Comparison of ENCODE assay signal across 30 cellular contexts in the genomic region with DNA sequence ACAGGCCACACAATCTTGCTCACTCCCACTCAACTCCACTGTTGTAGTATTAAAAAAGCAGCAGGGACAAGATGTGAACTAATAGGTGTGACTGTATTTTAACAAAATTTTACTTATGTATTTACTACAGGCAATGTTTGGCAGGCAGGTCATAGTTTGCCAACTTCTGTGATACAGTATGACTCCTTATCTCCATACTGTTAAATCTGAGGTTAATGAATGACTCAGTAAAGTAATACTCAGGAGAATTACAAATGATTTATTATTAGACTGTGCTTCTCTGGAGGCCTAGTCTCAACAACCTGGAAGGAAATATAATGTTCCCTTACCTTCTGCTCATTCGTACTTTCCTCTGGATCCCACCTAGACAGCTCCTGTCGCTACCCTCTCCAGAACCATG.
A peak's percentile ranks its signal among the peaks of the same experiment; 100 is the strongest.
DNase-seq lines count a peak whose midpoint lies in the region; ATAC-seq and TF ChIP-seq lines count a peak whose summit lies in the region.
"Had no signal": no experiment of that assay in that cellular context is flagged by ENCODE, and none has a peak within 500 bp of the region (broad histone marks: within the 10 kb centered on the region; RNA-seq: fewer than 3 reads in every experiment).

No MANE protein-coding gene starts in this region.

- peaks cover 3% of the 10 kb centered on the region for H3K9me3 ChIP-seq in RWPE2 (ENCODE audit: severe bottlenecking)

- no peaks in the 10 kb centered on the region for H3K36me3 ChIP-seq in RWPE2 (ENCODE audit: low read depth)
- H3K36me3 ChIP-seq: cardiac muscle cell, neutrophil had no signal

- peak; percentile 27; the same call in 1 of the 3 replicates for ATAC-seq in RWPE2 (ENCODE audit: low read depth)
- no peak for ATAC-seq in GM19035 (IDR thresholded peaks at IDR 0.05; ENCODE audit: unreplicated experiment)
- ATAC-seq: CD8-positive, alpha-beta T cell; psoas muscle; stimulated activated memory B cell treated with anti-CD40 and anti-IgM and Interleukin-4, amounts not matched to agents 10 μg/mL and 1 μg/mL and 100 μg/mL, for 72 hours had no signal

- peaks cover 18% of the 10 kb centered on the region for H3K4me1 Mint-ChIP-seq in mesothelial cell of epicardium
- H3K4me1 Mint-ChIP-seq: activated CD4-positive, alpha-beta memory T cell treated with anti-CD3 and anti-CD28 coated beads, Interleukin-2, amount 10 ng/mL, durations not matched to agents 7 days and 5 days; B cell; stimulated activated memory B cell treated with anti-CD40 and anti-IgM and Interleukin-4, amounts not matched to agents 10 μg/mL and 1 μg/mL and 100 μg/mL, for 72 hours had no signal

- DNase-seq in EH (ENCODE audit: low read depth) (peak; percentile 15), RWPE2 (ENCODE audit: low spot score) (no peak), epithelial cell of proximal tubule (ENCODE audit: low read depth) (peak; percentile 4), mesothelial cell of epicardium (ENCODE audit: low spot score in 2 of 2, unreplicated experiment in 2 of 2) (no peak), AG20443 (ENCODE audit: low spot score) (no peak), GM03348 (ENCODE audit: low spot score) (no peak)
- no peak for DNase-seq in activated effector memory CD4-positive, alpha-beta T cell treated with anti-CD3 and anti-CD28 coated beads, Interleukin-2, amount 50 U/mL, for 16 hours
- DNase-seq: activated CD4-positive, alpha-beta memory T cell treated with anti-CD3 and anti-CD28 coated beads, Interleukin-2, amount 10 ng/mL, durations not matched to agents 7 days and 5 days; activated CD8-positive, alpha-beta memory T cell treated with anti-CD3 and anti-CD28 coated beads, Interleukin-2, amount 50 U/mL, for 48 hours; activated naive CD4-positive, alpha-beta T cell treated with anti-CD3 and anti-CD28 coated beads for 36 hours; amygdala; CD8-positive, alpha-beta T cell; effector CD4-positive, alpha-beta T cell; EL; foreskin fibroblast; GM23248; mesenchymal stem cell; MV-4-11; NCI-H1436 treated with DMSO at 0.1 percent for 48 hours; NCI-H345; NCI-H69; psoas muscle; SHP77 treated with DMSO at 0.1 percent for 48 hours; substantia nigra had no signal

- H3K27ac ChIP-seq in RWPE2 (ENCODE audit: poor library complexity, severe bottlenecking): no peak overlapping the region
- H3K27ac ChIP-seq: cardiac muscle cell, GM23248, neutrophil, psoas muscle had no signal

- H3K4me1 ChIP-seq in RWPE2 (ENCODE audit: insufficient read depth, poor library complexity, severe bottlenecking): peaks cover 8% of the 10 kb centered on the region
- H3K4me1 ChIP-seq: psoas muscle had no signal

- TF ChIP-seq CTCF in RWPE2 (IDR thresholded peaks at IDR 0.05; ENCODE audit: poor library complexity, severe bottlenecking) (no peak), epithelial cell of proximal tubule (conservative IDR thresholded peaks at IDR 0.05; ENCODE audit: low read depth, low read length) (no peak), mesothelial cell of epicardium (IDR thresholded peaks at IDR 0.05; ENCODE audit: unreplicated experiment) (no peak)

- H3K9me3 Mint-ChIP-seq in mesothelial cell of epicardium: peaks cover 34% of the 10 kb centered on the region

- H3K27ac Mint-ChIP-seq in mesothelial cell of epicardium: peak overlapping the region; percentile 39
- H3K27ac Mint-ChIP-seq: activated CD4-positive, alpha-beta memory T cell treated with anti-CD3 and anti-CD28 coated beads, Interleukin-2, amount 10 ng/mL, durations not matched to agents 7 days and 5 days; activated naive CD4-positive, alpha-beta T cell treated with anti-CD3 and anti-CD28 coated beads for 36 hours; activated T-helper 1 cell treated with anti-CD3 and anti-CD28 coated beads, Interleukin-12 subunit alpha, Interleukin-12 subunit beta, Interleukin-2, Interleukin-4 antibody, amounts not matched to agents 30 ng/mL and 10 ng/mL and 1 ng/mL, durations not matched to agents 14 hours and 24 hours and 36 hours; B cell; CD8-positive, alpha-beta T cell; stimulated activated memory B cell treated with anti-CD40 and anti-IgM and Interleukin-4, amounts not matched to agents 10 μg/mL and 1 μg/mL and 100 μg/mL, for 72 hours had no signal

- no peaks in the 10 kb centered on the region for H3K27me3 ChIP-seq in RWPE2 (ENCODE audit: insufficient read depth, poor library complexity, severe bottlenecking)
- H3K27me3 ChIP-seq: cardiac muscle cell, neutrophil had no signal

- H3K4me3 ChIP-seq in RWPE2 (ENCODE audit: severe bottlenecking) (no peak overlapping the region), epithelial cell of proximal tubule (ENCODE audit: low read depth, low read length) (no peak overlapping the region)
- H3K4me3 ChIP-seq: cardiac muscle cell, GM23248, psoas muscle had no signal

- no peaks in the 10 kb centered on the region for H3K27me3 Mint-ChIP-seq in mesothelial cell of epicardium (ENCODE audit: low read depth)
- H3K27me3 Mint-ChIP-seq: activated CD4-positive, alpha-beta memory T cell treated with anti-CD3 and anti-CD28 coated beads, Interleukin-2, amount 10 ng/mL, durations not matched to agents 7 days and 5 days; B cell; stimulated activated memory B cell treated with anti-CD40 and anti-IgM and Interleukin-4, amounts not matched to agents 10 μg/mL and 1 μg/mL and 100 μg/mL, for 72 hours had no signal

- H3K4me3 Mint-ChIP-seq in mesothelial cell of epicardium: no peak overlapping the region
- H3K4me3 Mint-ChIP-seq: activated CD4-positive, alpha-beta memory T cell treated with anti-CD3 and anti-CD28 coated beads, Interleukin-2, amount 10 ng/mL, durations not matched to agents 7 days and 5 days; activated naive CD4-positive, alpha-beta T cell treated with anti-CD3 and anti-CD28 coated beads for 36 hours; activated T-helper 1 cell treated with anti-CD3 and anti-CD28 coated beads, Interleukin-12 subunit alpha, Interleukin-12 subunit beta, Interleukin-2, Interleukin-4 antibody, amounts not matched to agents 30 ng/mL and 10 ng/mL and 1 ng/mL, durations not matched to agents 14 hours and 24 hours and 36 hours; B cell; CD8-positive, alpha-beta T cell; stimulated activated memory B cell treated with anti-CD40 and anti-IgM and Interleukin-4, amounts not matched to agents 10 μg/mL and 1 μg/mL and 100 μg/mL, for 72 hours had no signal

- peaks cover 12% of the 10 kb centered on the region for H3K36me3 Mint-ChIP-seq in mesothelial cell of epicardium
- H3K36me3 Mint-ChIP-seq: CD8-positive, alpha-beta T cell had no signal

Comparison
In these comparisons a context has a peak if more than half of its experiments do, and no peak if none do; other contexts are left out.
1. DNase-seq: peak in EH (single experiment) and epithelial cell of proximal tubule (single experiment); none in RWPE2 (single experiment), mesothelial cell of epicardium (0 of 2), AG20443 (single experiment), activated effector memory CD4-positive, alpha-beta T cell treated with anti-CD3 and anti-CD28 coated beads, Interleukin-2, amount 50 U/mL, for 16 hours (single experiment) and GM03348 (single experiment).